ENCODE assay signal across 1 cellular context in the genomic region with DNA sequence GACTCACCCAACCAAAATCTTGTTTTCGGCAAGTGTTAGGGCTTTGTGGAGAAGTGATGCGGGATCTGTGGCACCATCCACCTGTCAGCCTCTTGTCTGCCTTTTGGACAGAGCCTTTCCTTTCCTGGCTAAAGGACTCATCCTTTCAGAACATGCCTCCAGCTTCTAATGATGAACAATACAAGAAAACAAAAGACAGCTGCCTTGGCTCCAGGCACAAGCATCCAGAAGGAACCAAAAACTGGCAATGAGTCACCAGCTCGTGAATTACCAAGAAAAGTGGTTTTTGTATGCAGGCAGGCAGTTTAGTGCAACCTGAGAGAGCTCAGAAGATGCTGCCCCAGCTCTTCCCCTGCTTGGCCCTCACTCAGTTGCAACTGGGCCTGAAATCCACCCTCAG.
TF ChIP-seq lines count a peak whose summit lies in the region.

No MANE protein-coding gene starts in this region.

TF ChIP-seq in SK-N-SH, 30 proteins besides CTCF, POLR2A, EP300 and RAD21 (continued from another document):
- TF ChIP-seq, protein P1, sequence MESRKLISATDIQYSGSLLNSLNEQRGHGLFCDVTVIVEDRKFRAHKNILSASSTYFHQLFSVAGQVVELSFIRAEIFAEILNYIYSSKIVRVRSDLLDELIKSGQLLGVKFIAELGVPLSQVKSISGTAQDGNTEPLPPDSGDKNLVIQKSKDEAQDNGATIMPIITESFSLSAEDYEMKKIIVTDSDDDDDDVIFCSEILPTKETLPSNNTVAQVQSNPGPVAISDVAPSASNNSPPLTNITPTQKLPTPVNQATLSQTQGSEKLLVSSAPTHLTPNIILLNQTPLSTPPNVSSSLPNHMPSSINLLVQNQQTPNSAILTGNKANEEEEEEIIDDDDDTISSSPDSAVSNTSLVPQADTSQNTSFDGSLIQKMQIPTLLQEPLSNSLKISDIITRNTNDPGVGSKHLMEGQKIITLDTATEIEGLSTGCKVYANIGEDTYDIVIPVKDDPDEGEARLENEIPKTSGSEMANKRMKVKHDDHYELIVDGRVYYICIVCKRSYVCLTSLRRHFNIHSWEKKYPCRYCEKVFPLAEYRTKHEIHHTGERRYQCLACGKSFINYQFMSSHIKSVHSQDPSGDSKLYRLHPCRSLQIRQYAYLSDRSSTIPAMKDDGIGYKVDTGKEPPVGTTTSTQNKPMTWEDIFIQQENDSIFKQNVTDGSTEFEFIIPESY (IDR thresholded peaks at IDR 0.05; ENCODE audit: borderline replicate concordance, low read depth), result no peak
